In genomic region chr17:48624544-48625501, GRCh38 we compare ENCODE assay signal across 9 cellular contexts. TPM values are rescaled to one million over a fixed set of nuclear protein-coding genes. Genes with fewer than 3 reads are reported as not detected.
DNase-seq lines count a peak whose midpoint lies in the region; ATAC-seq and TF ChIP-seq lines count a peak whose summit lies in the region.
"Had no signal": no experiment of that assay in that cellular context is flagged by ENCODE, and none has a peak within 500 bp of the region (broad histone marks: within the 10 kb centered on the region; RNA-seq: fewer than 3 reads in every experiment).

No MANE protein-coding gene starts in this region.

- peaks cover 74% of the 10 kb centered on the region for H3K27me3 ChIP-seq in effector memory CD4-positive, alpha-beta T cell (replicated peaks; ENCODE audit: control insufficient read depth, insufficient read depth, low read length, poor library complexity, severe bottlenecking)
- peaks cover 100% of the 10 kb centered on the region for H3K27me3 ChIP-seq in neural cell (ENCODE audit: insufficient read depth, low read depth, low read length)

- H2AFZ ChIP-seq in neural cell (ENCODE audit: low read depth, low read length), result no peak overlapping the region

- TF ChIP-seq EP300 in neural cell (conservative IDR thresholded peaks at IDR 0.05; ENCODE audit: poor library complexity, severe bottlenecking), result no peak

- no peaks in the 10 kb centered on the region for H4K20me1 ChIP-seq in neural cell (ENCODE audit: insufficient read depth)

- H3K36me3 ChIP-seq in effector memory CD4-positive, alpha-beta T cell (ENCODE audit: control insufficient read depth, insufficient read depth, low read length), result no peaks in the 10 kb centered on the region
- no peaks in the 10 kb centered on the region for H3K36me3 ChIP-seq in neural cell (ENCODE audit: insufficient read depth, low read length)

- DNase-seq in GM12864 (ENCODE audit: low read depth) (no peak), OCI-M1 (lab: John Stamatoyannopoulos, UW) (peak; percentile 56), NCI-H1694 treated with DMSO at 0.1 percent for 48 hours (lab: John Stamatoyannopoulos, UW) (no peak), CD1c-positive myeloid dendritic cell (ENCODE audit: extremely low spot score) (no peak), mesenteric fat pad (ENCODE audit: low spot score) (no peak)
- peak in 2 of 3 donors; percentile 28 to 34 for DNase-seq in effector memory CD4-positive, alpha-beta T cell

- ATAC-seq in GM18517 (IDR thresholded peaks at IDR 0.05; ENCODE audit: unreplicated experiment), result no peak

- peak overlapping the region; percentile 47 for H3K4me3 ChIP-seq in GM12864 (ENCODE audit: low read depth, low read length)
- H3K4me3 ChIP-seq in effector memory CD4-positive, alpha-beta T cell (ENCODE audit: insufficient read depth, low read depth, low read length, poor library complexity, severe bottlenecking), result peak overlapping the region; percentile 59
- H3K4me3 ChIP-seq in neural cell (ENCODE audit: low read length), result peak overlapping the region; percentile 39

- H3K27ac ChIP-seq in effector memory CD4-positive, alpha-beta T cell (ENCODE audit: insufficient read depth, low read length, poor library complexity, severe bottlenecking), result no peak overlapping the region
- H3K27ac ChIP-seq in neural cell (ENCODE audit: low read length), result no peak overlapping the region

- TF ChIP-seq CTCF in GM12864 (IDR thresholded peaks at IDR 0.05; ENCODE audit: low read depth, low read length, missing control alignments) (no peak), neural cell (IDR thresholded peaks at IDR 0.05; ENCODE audit: poor library complexity, severe bottlenecking) (no peak)

- H3K9me2 ChIP-seq in neural cell (ENCODE audit: insufficient read depth, low read length), result no peaks in the 10 kb centered on the region

- peaks cover 25% of the 10 kb centered on the region for H3K4me1 ChIP-seq in effector memory CD4-positive, alpha-beta T cell (ENCODE audit: control insufficient read depth, insufficient read depth, low read length, poor library complexity, severe bottlenecking)

- H3K4me2 ChIP-seq in neural cell (ENCODE audit: low read length), result no peak overlapping the region

- H3K9ac ChIP-seq in neural cell (ENCODE audit: low read length), result no peak overlapping the region

- H3F3A ChIP-seq in neural cell (ENCODE audit: insufficient read depth, low read length, poor library complexity, severe bottlenecking), result no peaks in the 10 kb centered on the region

- H3K9me3 ChIP-seq in effector memory CD4-positive, alpha-beta T cell (ENCODE audit: control insufficient read depth, low read length), result no peaks in the 10 kb centered on the region
- peaks cover 8% of the 10 kb centered on the region for H3K9me3 ChIP-seq in neural cell (ENCODE audit: low read length)

- H3K79me2 ChIP-seq in neural cell (replicated peaks; ENCODE audit: insufficient read depth, low read length), result no peaks in the 10 kb centered on the region

- no peak for TF ChIP-seq RAD21 in neural cell (conservative IDR thresholded peaks at IDR 0.05)

TF ChIP-seq in neural cell, 6 proteins besides CTCF, POLR2A, EP300 and RAD21:
- no peak for TF ChIP-seq TAF1 (IDR thresholded peaks at IDR 0.05; ENCODE audit: low read depth)
- no peak for TF ChIP-seq REST (IDR thresholded peaks at IDR 0.05; ENCODE audit: borderline replicate concordance)
- no peak for TF ChIP-seq POLR2AphosphoS5 (IDR thresholded peaks at IDR 0.05)
- TF ChIP-seq SMC3 (conservative IDR thresholded peaks at IDR 0.05; ENCODE audit: poor library complexity), result no peak
- TF ChIP-seq MXI1 (conservative IDR thresholded peaks at IDR 0.05; ENCODE audit: poor library complexity, severe bottlenecking), result no peak
- peak; percentile 68 for TF ChIP-seq EZH2 (IDR thresholded peaks at IDR 0.05; ENCODE audit: borderline replicate concordance, insufficient read depth, low read length, poor library complexity, severe bottlenecking)

RNA-seq across cellular contexts. Expression of gene HOXB9, which starts 1.3 kb away (rescaled TPM):
- not detected in 2 replicates for polyA plus RNA-seq in neural cell
- not detected in 2 replicates for polyA minus RNA-seq in neural cell
- total RNA-seq in mesenteric fat pad, result 0.58 TPM

RNA-seq across cellular contexts. Expression of gene HOXB8, which starts 9.7 kb away (rescaled TPM):
- not detected in 2 replicates for polyA plus RNA-seq in neural cell
- not detected in 2 replicates for polyA minus RNA-seq in neural cell
- total RNA-seq in mesenteric fat pad, result 2.3 TPM
- total RNA-seq: T-helper 1 cell treated with Interleukin-12 subunit alpha and Interleukin-12 subunit beta and Interleukin-4 antibody, amounts not matched to agents 30 ng/mL and 1 ng/mL, for 36 hours had no signal

RNA-seq across cellular contexts. Expression of gene HOXB7, which starts 14.0 kb away (rescaled TPM):
- not detected in 2 replicates for polyA plus RNA-seq in neural cell
- polyA minus RNA-seq in neural cell, result not detected in 2 replicates
- 12.8 TPM for total RNA-seq in mesenteric fat pad

RNA-seq across cellular contexts. Expression of gene HOXB6, which starts 20.0 kb away (rescaled TPM):
- not detected in 2 replicates for polyA plus RNA-seq in neural cell
- not detected in 2 replicates for polyA minus RNA-seq in neural cell
- total RNA-seq in mesenteric fat pad, result 8.9 TPM

RNA-seq across cellular contexts. Expression of gene HOXB5, which starts 31.2 kb away (rescaled TPM):
- polyA plus RNA-seq in neural cell, result not detected in 2 replicates
- polyA minus RNA-seq in neural cell, result not detected in 2 replicates
- total RNA-seq in mesenteric fat pad, result 2.0 TPM

Comparison
In these comparisons a context has a peak if more than half of its experiments do, and no peak if none do; other contexts are left out.
1. DNase-seq: peak in OCI-M1 (single experiment) and effector memory CD4-positive, alpha-beta T cell (2 of 3); none in GM12864 (single experiment), NCI-H1694 treated with DMSO at 0.1 percent for 48 hours (single experiment), CD1c-positive myeloid dendritic cell (single experiment) and mesenteric fat pad (single experiment).
2. Peak in every context shown above with its lines, with median percentiles within 50 percentile points of each other: H3K4me3 ChIP-seq.